In the genomic region with DNA sequence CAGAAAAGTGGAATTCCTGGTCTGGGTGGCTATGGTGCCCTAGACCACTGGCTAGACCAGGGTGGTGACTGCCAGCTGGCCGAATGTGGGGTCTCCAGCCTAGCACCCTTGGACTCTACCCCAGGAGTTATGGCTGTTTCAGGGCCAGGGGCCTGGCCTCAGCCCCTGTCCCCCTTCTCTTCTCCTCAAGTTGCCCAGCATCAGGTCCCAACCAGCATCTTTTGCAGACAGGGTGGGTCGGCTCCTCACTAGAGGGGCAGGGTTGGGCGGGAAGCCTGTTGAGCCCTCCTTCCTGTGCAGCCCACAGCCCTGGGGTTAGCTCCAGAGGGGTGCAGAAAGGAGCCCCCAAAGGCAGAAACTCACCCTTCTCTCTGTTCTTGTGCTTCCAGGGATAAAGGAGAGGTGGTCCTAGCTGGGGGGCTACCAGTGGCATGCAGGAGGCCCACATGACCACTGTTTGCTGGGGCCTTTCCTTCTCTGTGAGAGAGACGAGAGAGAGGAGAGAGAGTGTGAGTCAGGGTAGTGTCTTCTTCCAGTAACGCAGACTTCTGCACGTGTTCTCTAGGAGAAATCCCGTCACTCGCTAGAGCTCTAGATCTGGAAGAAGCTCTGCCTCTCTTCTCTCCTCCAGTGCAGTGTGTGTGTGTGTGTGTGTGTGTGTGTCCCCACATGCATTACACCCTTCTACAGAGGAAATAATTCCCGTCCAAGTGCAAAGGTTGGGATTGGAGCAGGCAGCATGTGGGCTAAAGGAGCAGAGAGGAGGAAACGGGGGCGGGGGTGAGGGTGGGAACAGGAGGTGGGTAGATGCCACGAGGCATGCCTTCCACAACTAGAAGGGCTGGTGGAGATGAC, we compare ENCODE assay signal across 10 cellular contexts.
A peak's percentile ranks its signal among the peaks of the same experiment; 100 is the strongest.
DNase-seq lines count a peak whose midpoint lies in the region; ATAC-seq and TF ChIP-seq lines count a peak whose summit lies in the region.
"Had no signal": no experiment of that assay in that cellular context is flagged by ENCODE, and none has a peak within 500 bp of the region (broad histone marks: within the 10 kb centered on the region; RNA-seq: fewer than 3 reads in every experiment).

No MANE protein-coding gene starts in this region.

- peaks cover 41% of the 10 kb centered on the region for H3K4me1 Mint-ChIP-seq in brain

- peak overlapping the region in 4 of 5 experiments; percentile 59 to 79 (median 72) for H3K27ac Mint-ChIP-seq in brain

- H3K27me3 Mint-ChIP-seq in brain, result peaks cover 7% of the 10 kb centered on the region

- DNase-seq in activated T-cell treated with anti-CD3 and anti-CD28 coated beads, Interleukin-2, amount 50 U/mL, for 1 hour, result peak; percentile 8
- no peak for DNase-seq in activated T-cell treated with anti-CD3 and anti-CD28 coated beads for 4 hours
- peak; percentile 35 for DNase-seq in kidney tubule cell (ENCODE audit: low spot score)
- peak; percentile 16 for DNase-seq in stimulated activated CD8-positive, alpha-beta memory T cell treated with anti-CD3 and anti-CD28 coated beads, Interleukin-4, amount 100 ng/mL, for 48 hours
- no peak for DNase-seq in omental fat pad (ENCODE audit: low spot score)
- no peak for DNase-seq in COR-L47 (lab: John Stamatoyannopoulos, UW)
- DNase-seq: hypothalamus had no signal

- no peaks in the 10 kb centered on the region for H3K36me3 Mint-ChIP-seq in brain

- no peak for ATAC-seq in omental fat pad (ENCODE audit: low FRiP score)
- no peak for ATAC-seq in HG03354 (IDR thresholded peaks at IDR 0.05; ENCODE audit: poor library complexity, severe bottlenecking, unreplicated experiment)
- ATAC-seq: psoas muscle had no signal

- no peak overlapping the region for H3K4me3 Mint-ChIP-seq in brain

- peaks cover 0 to 3% (median 0%) of the 10 kb centered on the region in 5 experiments for H3K9me3 Mint-ChIP-seq in brain

- no peak for TF ChIP-seq CTCF in brain (conservative IDR thresholded peaks at IDR 0.05)
- TF ChIP-seq CTCF in omental fat pad (IDR thresholded peaks at IDR 0.05), result no peak

Comparison
In these comparisons a context has a peak if more than half of its experiments do, and no peak if none do; other contexts are left out.
1. DNase-seq: peak in activated T-cell treated with anti-CD3 and anti-CD28 coated beads, Interleukin-2, amount 50 U/mL, for 1 hour (single experiment), kidney tubule cell (single experiment) and stimulated activated CD8-positive, alpha-beta memory T cell treated with anti-CD3 and anti-CD28 coated beads, Interleukin-4, amount 100 ng/mL, for 48 hours (single experiment); none in activated T-cell treated with anti-CD3 and anti-CD28 coated beads for 4 hours (single experiment), omental fat pad (single experiment) and COR-L47 (single experiment).